In genomic region chr10:49772944-49773343, GRCh38 we compare ENCODE assay signal across 1 cellular context. TPM values are rescaled to one million over a fixed set of nuclear protein-coding genes. Genes with fewer than 3 reads are reported as not detected.
"Had no signal": no experiment of that assay in that cellular context is flagged by ENCODE, and none has a peak within 500 bp of the region (broad histone marks: within the 10 kb centered on the region; RNA-seq: fewer than 3 reads in every experiment).

No MANE protein-coding gene starts in this region.

RNA-seq across cellular contexts. Expression of gene OGDHL, which starts 10.8 kb away (rescaled TPM):
- total RNA-seq: GM23248 had no signal
- polyA plus RNA-seq: GM23248 had no signal
